9 cellular contexts compared by ENCODE assay signal in the genomic region with DNA sequence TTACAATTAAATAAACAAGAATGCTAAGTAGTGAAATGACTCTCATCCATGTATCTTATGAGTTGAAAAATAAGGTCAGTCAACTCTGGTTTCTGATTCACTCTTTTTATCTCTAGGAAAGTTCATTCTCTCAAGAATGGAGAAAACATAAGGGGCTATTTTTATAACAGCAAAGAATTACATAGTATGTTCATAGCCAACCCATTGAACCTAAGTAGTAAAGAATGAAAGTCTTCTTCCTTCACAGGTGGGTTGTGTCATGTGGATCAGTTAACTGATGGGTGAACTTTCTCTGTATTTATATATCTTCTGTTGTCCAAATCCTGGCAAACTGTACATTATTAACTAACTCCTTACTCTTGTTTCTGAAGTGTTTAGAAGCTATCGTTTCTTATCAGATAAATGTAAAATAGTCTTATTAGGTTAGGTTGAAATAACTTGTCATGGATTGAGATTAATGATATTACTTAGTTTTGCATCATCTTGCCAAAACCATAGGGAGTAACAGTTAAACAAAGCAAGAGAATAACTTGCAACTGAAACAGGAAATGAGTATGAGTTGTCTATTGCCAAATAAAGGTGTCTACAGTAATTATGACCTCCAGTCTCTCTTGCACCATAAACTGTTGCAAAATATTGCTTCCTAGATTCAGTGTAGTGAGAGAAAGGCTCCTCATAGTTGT.
DNase-seq lines count a peak whose midpoint lies in the region; ATAC-seq, FAIRE-seq and TF ChIP-seq lines count a peak whose summit lies in the region.
"Had no signal": no experiment of that assay in that cellular context is flagged by ENCODE, and none has a peak within 500 bp of the region (broad histone marks: within the 10 kb centered on the region; RNA-seq: fewer than 3 reads in every experiment).

No MANE protein-coding gene starts in this region.

- no peak for TF ChIP-seq CTCF in bronchial epithelial cell (IDR thresholded peaks at IDR 0.05; ENCODE audit: insufficient read depth, low read length, severe bottlenecking)

- H3K27me3 ChIP-seq in bronchial epithelial cell (ENCODE audit: control insufficient read depth, insufficient read depth, low read length) = no peaks in the 10 kb centered on the region

- H3K36me3 ChIP-seq in bronchial epithelial cell (ENCODE audit: control insufficient read depth, insufficient read depth, low read length) = no peaks in the 10 kb centered on the region

- FAIRE-seq in bronchial epithelial cell (lab: Jason Lieb, UNC) (no peak), frontal cortex (lab: Jason Lieb, UNC) (no peak)

- DNase-seq in bronchial epithelial cell (ENCODE audit: low read depth) (peak; percentile 95), frontal cortex (ENCODE audit: low spot score in 2 of 2) (no peak), AG08395 (ENCODE audit: low spot score) (no peak)
- DNase-seq in activated CD4-positive, CD25-positive, alpha-beta regulatory T cell treated with anti-CD3 and anti-CD28 coated beads, Interleukin-2, amount 50 U/mL, for 72 hours = no peak
- no peak for DNase-seq in activated effector memory CD4-positive, alpha-beta T cell treated with Interleukin-2 at 50 U/mL for 16 hours
- DNase-seq: activated CD4-positive, alpha-beta T cell treated with anti-CD3 and anti-CD28 coated beads, Interleukin-2, amount 50 U/mL, for 48 hours had no signal

- no peak overlapping the region for H3K4me3 ChIP-seq in bronchial epithelial cell (ENCODE audit: low read depth, low read length)

- ATAC-seq in GM18508 (IDR thresholded peaks at IDR 0.05; ENCODE audit: insufficient read depth, unreplicated experiment) (peak; percentile 57), GM21723 (IDR thresholded peaks at IDR 0.05; ENCODE audit: unreplicated experiment) (peak; percentile 85), HG03571 (IDR thresholded peaks at IDR 0.05; ENCODE audit: unreplicated experiment) (peak; percentile 72)
